In the genomic region with DNA sequence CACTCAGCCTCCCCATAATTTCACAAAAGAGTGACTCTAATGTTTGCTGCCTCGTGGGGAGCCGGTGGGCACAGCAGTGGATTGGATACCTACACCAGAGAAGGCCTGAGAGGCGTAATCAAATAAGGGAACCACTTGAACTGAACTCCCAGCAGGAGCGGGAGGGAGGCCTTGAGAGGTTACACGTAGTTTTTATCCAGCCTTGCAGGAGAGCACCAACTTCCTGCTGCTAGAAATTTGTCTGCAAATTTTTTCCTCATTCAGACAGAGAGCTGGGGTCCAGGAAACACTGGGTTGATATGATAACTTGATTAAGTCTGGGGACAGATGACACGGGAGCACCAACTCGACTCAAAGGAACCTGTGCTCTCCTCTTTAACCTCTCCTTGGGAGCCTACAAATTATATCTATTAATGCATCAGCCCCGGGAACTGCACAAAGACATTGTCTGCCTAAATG, we compare ENCODE assay signal across 9 cellular contexts.
DNase-seq lines count a peak whose midpoint lies in the region; ATAC-seq and TF ChIP-seq lines count a peak whose summit lies in the region.
"Had no signal": no experiment of that assay in that cellular context is flagged by ENCODE, and none has a peak within 500 bp of the region (broad histone marks: within the 10 kb centered on the region; RNA-seq: fewer than 3 reads in every experiment).

No MANE protein-coding gene starts in this region.

- ATAC-seq in SK-N-SH treated with all-trans-retinoic acid at 6 μM for 48 hours (peak; percentile 63; the same call in 2 of the 3 replicates), right lobe of liver (peak; percentile 28 to 47 (median 37)), T-helper 17 cell (no peak)

- POLR2A ChIA-PET in activated CD4-positive, alpha-beta memory T cell treated with anti-CD3 and anti-CD28 coated beads for 36 hours (lab: Charles Lee): no interaction called here

- H3K27ac Mint-ChIP-seq in T-helper 17 cell: no peak overlapping the region
- H3K27ac Mint-ChIP-seq in activated CD4-positive, alpha-beta memory T cell treated with anti-CD3 and anti-CD28 coated beads for 36 hours: no peak overlapping the region

- no peak overlapping the region for H3K4me3 Mint-ChIP-seq in T-helper 17 cell
- H3K4me3 Mint-ChIP-seq in activated CD4-positive, alpha-beta memory T cell treated with anti-CD3 and anti-CD28 coated beads for 36 hours: no peak overlapping the region

- H3K4me1 ChIP-seq in right lobe of liver (peaks cover 0 to 3% (median 0%) of the 10 kb centered on the region in 4 donors), colonic mucosa (no peaks in the 10 kb centered on the region)

- TF ChIP-seq POLR2A in right lobe of liver (IDR thresholded peaks at IDR 0.05): no peak

- no peaks in the 10 kb centered on the region for H3K27me3 ChIP-seq in right lobe of liver
- H3K27me3 ChIP-seq in colonic mucosa: peaks cover 12% of the 10 kb centered on the region
- H3K27me3 ChIP-seq: MG63 had no signal

- intact Hi-C loops in right lobe of liver (cut with DNase I): no loop called here
- intact Hi-C loops in colonic mucosa (cut with DNase I): no loop called here
- intact Hi-C loops in activated CD4-positive, alpha-beta memory T cell treated with anti-CD3 and anti-CD28 coated beads for 36 hours (cut with micrococcal nuclease): loop anchor here (10.0 kb wide), 1 partner anchor 99 kb away; no protein-coding TSS in a partner anchor

- H3K9ac ChIP-seq in colonic mucosa (ENCODE audit: low read depth in 2 of 2, low read length in 2 of 2): no peak overlapping the region

- DNase-seq in DMS53 treated with DMSO at 0.1 percent for 48 hours (lab: John Stamatoyannopoulos, UW; ENCODE audit: unreplicated experiment) (peak; percentile 34), NCI-H1105 treated with DMSO at 0.1 percent for 48 hours (lab: John Stamatoyannopoulos, UW) (peak; percentile 12), right lobe of liver (no peak), T-helper 17 cell (no peak), colonic mucosa (no peak)
- DNase-seq in activated effector memory CD4-positive, alpha-beta T cell treated with anti-CD3 and anti-CD28 coated beads, Interleukin-2, amount 50 U/mL, for 16 hours: no peak
- DNase-seq in activated CD4-positive, alpha-beta memory T cell treated with anti-CD3 and anti-CD28 coated beads for 36 hours: no peak
- DNase-seq: MG63 had no signal

- peaks cover 9% of the 10 kb centered on the region for H3K4me1 Mint-ChIP-seq in T-helper 17 cell
- peaks cover 5% of the 10 kb centered on the region for H3K4me1 Mint-ChIP-seq in activated CD4-positive, alpha-beta memory T cell treated with anti-CD3 and anti-CD28 coated beads for 36 hours (ENCODE audit: low read depth)

- no peaks in the 10 kb centered on the region for H3K9me3 Mint-ChIP-seq in activated CD4-positive, alpha-beta memory T cell treated with anti-CD3 and anti-CD28 coated beads for 36 hours

- CTCF ChIA-PET in activated CD4-positive, alpha-beta memory T cell treated with anti-CD3 and anti-CD28 coated beads for 36 hours (lab: Charles Lee): no interaction called here

- TF ChIP-seq CTCF in right lobe of liver (IDR thresholded peaks at IDR 0.05): no peak
- TF ChIP-seq CTCF in colonic mucosa (IDR thresholded peaks at IDR 0.05): no peak

- 66% methylated on average over 8 of the region's 8 CpGs for WGBS in right lobe of liver (ENCODE audit: insufficient coverage, low coverage, low lambda C conversion rate, missing lambda C conversion rate)

- no peak overlapping the region for H3K4me3 ChIP-seq in right lobe of liver
- no peak overlapping the region for H3K4me3 ChIP-seq in colonic mucosa
- H3K4me3 ChIP-seq: MG63 had no signal

- H3K27ac ChIP-seq in right lobe of liver (no peak overlapping the region), colonic mucosa (no peak overlapping the region)

- H3K27me3 Mint-ChIP-seq in T-helper 17 cell: peaks cover 66% of the 10 kb centered on the region
- peaks cover 33% of the 10 kb centered on the region for H3K27me3 Mint-ChIP-seq in activated CD4-positive, alpha-beta memory T cell treated with anti-CD3 and anti-CD28 coated beads for 36 hours

- H3K36me3 Mint-ChIP-seq in T-helper 17 cell (ENCODE audit: low read depth): peaks cover 9% of the 10 kb centered on the region
- H3K36me3 Mint-ChIP-seq in activated CD4-positive, alpha-beta memory T cell treated with anti-CD3 and anti-CD28 coated beads for 36 hours: no peaks in the 10 kb centered on the region

- H3K36me3 ChIP-seq in right lobe of liver (no peaks in the 10 kb centered on the region), colonic mucosa (no peaks in the 10 kb centered on the region)
- H3K36me3 ChIP-seq: MG63 had no signal

- H3K9me3 ChIP-seq in right lobe of liver (no peaks in the 10 kb centered on the region), T-helper 17 cell (ENCODE audit: control insufficient read depth, low read length, poor library complexity, severe bottlenecking) (no peaks in the 10 kb centered on the region), colonic mucosa (no peaks in the 10 kb centered on the region)
- H3K9me3 ChIP-seq: MG63 had no signal

TF ChIP-seq in SK-N-SH treated with all-trans-retinoic acid at 6 μM for 48 hours, 23 proteins besides CTCF, POLR2A, EP300 and RAD21:
- TF ChIP-seq ZNF8 (CRISPR knock-in tag; IDR thresholded peaks at IDR 0.05) (no peak), ZNF70 (CRISPR knock-in tag; IDR thresholded peaks at IDR 0.05) (0 out of 2 replicates have a peak, but pooled peaks have one; percentile 12), ISL1 (CRISPR knock-in tag; IDR thresholded peaks at IDR 0.05) (no peak), SNAI2 (CRISPR knock-in tag; IDR thresholded peaks at IDR 0.05) (no peak), TCF4 (CRISPR knock-in tag; IDR thresholded peaks at IDR 0.05; ENCODE audit: borderline replicate concordance) (0 out of 2 replicates have a peak, but pooled peaks have one; percentile 27)
- TF ChIP-seq, protein P1, sequence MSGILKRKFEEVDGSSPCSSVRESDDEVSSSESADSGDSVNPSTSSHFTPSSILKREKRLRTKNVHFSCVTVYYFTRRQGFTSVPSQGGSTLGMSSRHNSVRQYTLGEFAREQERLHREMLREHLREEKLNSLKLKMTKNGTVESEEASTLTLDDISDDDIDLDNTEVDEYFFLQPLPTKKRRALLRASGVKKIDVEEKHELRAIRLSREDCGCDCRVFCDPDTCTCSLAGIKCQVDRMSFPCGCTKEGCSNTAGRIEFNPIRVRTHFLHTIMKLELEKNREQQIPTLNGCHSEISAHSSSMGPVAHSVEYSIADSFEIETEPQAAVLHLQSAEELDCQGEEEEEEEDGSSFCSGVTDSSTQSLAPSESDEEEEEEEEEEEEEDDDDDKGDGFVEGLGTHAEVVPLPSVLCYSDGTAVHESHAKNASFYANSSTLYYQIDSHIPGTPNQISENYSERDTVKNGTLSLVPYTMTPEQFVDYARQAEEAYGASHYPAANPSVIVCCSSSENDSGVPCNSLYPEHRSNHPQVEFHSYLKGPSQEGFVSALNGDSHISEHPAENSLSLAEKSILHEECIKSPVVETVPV (CRISPR knock-in tag; IDR thresholded peaks at IDR 0.05): no peak
- TF ChIP-seq, protein P2, sequence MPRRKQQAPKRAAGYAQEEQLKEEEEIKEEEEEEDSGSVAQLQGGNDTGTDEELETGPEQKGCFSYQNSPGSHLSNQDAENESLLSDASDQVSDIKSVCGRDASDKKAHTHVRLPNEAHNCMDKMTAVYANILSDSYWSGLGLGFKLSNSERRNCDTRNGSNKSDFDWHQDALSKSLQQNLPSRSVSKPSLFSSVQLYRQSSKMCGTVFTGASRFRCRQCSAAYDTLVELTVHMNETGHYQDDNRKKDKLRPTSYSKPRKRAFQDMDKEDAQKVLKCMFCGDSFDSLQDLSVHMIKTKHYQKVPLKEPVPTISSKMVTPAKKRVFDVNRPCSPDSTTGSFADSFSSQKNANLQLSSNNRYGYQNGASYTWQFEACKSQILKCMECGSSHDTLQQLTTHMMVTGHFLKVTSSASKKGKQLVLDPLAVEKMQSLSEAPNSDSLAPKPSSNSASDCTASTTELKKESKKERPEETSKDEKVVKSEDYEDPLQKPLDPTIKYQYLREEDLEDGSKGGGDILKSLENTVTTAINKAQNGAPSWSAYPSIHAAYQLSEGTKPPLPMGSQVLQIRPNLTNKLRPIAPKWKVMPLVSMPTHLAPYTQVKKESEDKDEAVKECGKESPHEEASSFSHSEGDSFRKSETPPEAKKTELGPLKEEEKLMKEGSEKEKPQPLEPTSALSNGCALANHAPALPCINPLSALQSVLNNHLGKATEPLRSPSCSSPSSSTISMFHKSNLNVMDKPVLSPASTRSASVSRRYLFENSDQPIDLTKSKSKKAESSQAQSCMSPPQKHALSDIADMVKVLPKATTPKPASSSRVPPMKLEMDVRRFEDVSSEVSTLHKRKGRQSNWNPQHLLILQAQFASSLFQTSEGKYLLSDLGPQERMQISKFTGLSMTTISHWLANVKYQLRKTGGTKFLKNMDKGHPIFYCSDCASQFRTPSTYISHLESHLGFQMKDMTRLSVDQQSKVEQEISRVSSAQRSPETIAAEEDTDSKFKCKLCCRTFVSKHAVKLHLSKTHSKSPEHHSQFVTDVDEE (CRISPR knock-in tag; IDR thresholded peaks at IDR 0.05): peak; percentile 42; the same call in 1 of the 2 replicates

Comparison
In these comparisons a context has a peak if more than half of its experiments do, and no peak if none do; other contexts are left out.
1. DNase-seq: peak in DMS53 treated with DMSO at 0.1 percent for 48 hours (single experiment) and NCI-H1105 treated with DMSO at 0.1 percent for 48 hours (single experiment); none in right lobe of liver (0 of 3), T-helper 17 cell (0 of 3), activated effector memory CD4-positive, alpha-beta T cell treated with anti-CD3 and anti-CD28 coated beads, Interleukin-2, amount 50 U/mL, for 16 hours (single experiment), colonic mucosa (single experiment) and activated CD4-positive, alpha-beta memory T cell treated with anti-CD3 and anti-CD28 coated beads for 36 hours (single experiment).